ENCODE assay signal across 11 cellular contexts in genomic region chr13:41587490-41587889, GRCh38.
A peak's percentile ranks its signal among the peaks of the same experiment; 100 is the strongest.
DNase-seq lines count a peak whose midpoint lies in the region; ATAC-seq and TF ChIP-seq lines count a peak whose summit lies in the region.
"Had no signal": no experiment of that assay in that cellular context is flagged by ENCODE, and none has a peak within 500 bp of the region (broad histone marks: within the 10 kb centered on the region; RNA-seq: fewer than 3 reads in every experiment).

No MANE protein-coding gene starts in this region.

- no peaks in the 10 kb centered on the region for H3K36me3 ChIP-seq in testis (ENCODE audit: low read depth, missing control alignments)
- H3K36me3 ChIP-seq: ovary had no signal

- H3K9me3 ChIP-seq in testis = no peaks in the 10 kb centered on the region
- H3K9me3 ChIP-seq: heart left ventricle, ovary had no signal

- no peaks in the 10 kb centered on the region for H3K27me3 Mint-ChIP-seq in activated CD4-positive, alpha-beta T cell treated with anti-CD3 and anti-CD28 coated beads for 36 hours
- no peaks in the 10 kb centered on the region for H3K27me3 Mint-ChIP-seq in activated CD4-positive, alpha-beta T cell treated with anti-CD3 and anti-CD28 coated beads, Interleukin-2, amount 10 ng/mL, durations not matched to agents 7 days and 5 days
- no peaks in the 10 kb centered on the region for H3K27me3 Mint-ChIP-seq in activated naive CD8-positive, alpha-beta T cell treated with anti-CD3 and anti-CD28 coated beads, Interleukin-2, amount 50 U/mL, for 24 hours

- H3K4me3 Mint-ChIP-seq in activated CD4-positive, alpha-beta T cell treated with anti-CD3 and anti-CD28 coated beads for 36 hours = no peak overlapping the region
- no peak overlapping the region for H3K4me3 Mint-ChIP-seq in activated CD4-positive, alpha-beta T cell treated with anti-CD3 and anti-CD28 coated beads, Interleukin-2, amount 10 ng/mL, durations not matched to agents 7 days and 5 days
- H3K4me3 Mint-ChIP-seq in activated naive CD8-positive, alpha-beta T cell treated with anti-CD3 and anti-CD28 coated beads, Interleukin-2, amount 50 U/mL, for 24 hours = no peak overlapping the region
- H3K4me3 Mint-ChIP-seq: T-helper 1 cell treated with Interleukin-12 subunit alpha and Interleukin-12 subunit beta and Interleukin-4 antibody, amounts not matched to agents 30 μg/mL and 1 μg/mL, for 36 hours had no signal

- H3K36me3 Mint-ChIP-seq in activated CD4-positive, alpha-beta T cell treated with anti-CD3 and anti-CD28 coated beads for 36 hours (ENCODE audit: low read depth) = peaks cover 29% of the 10 kb centered on the region
- peaks cover 29% of the 10 kb centered on the region for H3K36me3 Mint-ChIP-seq in activated CD4-positive, alpha-beta T cell treated with anti-CD3 and anti-CD28 coated beads, Interleukin-2, amount 10 ng/mL, durations not matched to agents 7 days and 5 days (ENCODE audit: low read depth)
- peaks cover 38% of the 10 kb centered on the region for H3K36me3 Mint-ChIP-seq in activated naive CD8-positive, alpha-beta T cell treated with anti-CD3 and anti-CD28 coated beads, Interleukin-2, amount 50 U/mL, for 24 hours (ENCODE audit: low read depth)

- no peak for TF ChIP-seq POLR2A in testis (IDR thresholded peaks at IDR 0.05)

- no peaks in the 10 kb centered on the region for H3K4me1 ChIP-seq in testis
- H3K4me1 ChIP-seq: heart left ventricle had no signal

- POLR2A ChIA-PET in activated CD4-positive, alpha-beta T cell treated with anti-CD3 and anti-CD28 coated beads for 36 hours (lab: Charles Lee) = no interaction called here
- POLR2A ChIA-PET in activated CD4-positive, alpha-beta T cell treated with anti-CD3 and anti-CD28 coated beads, Interleukin-2, amount 10 ng/mL, durations not matched to agents 7 days and 5 days (lab: Charles Lee) = no interaction called here

- H3K4me1 Mint-ChIP-seq in activated CD4-positive, alpha-beta T cell treated with anti-CD3 and anti-CD28 coated beads for 36 hours = peaks cover 11% of the 10 kb centered on the region
- peaks cover 7% of the 10 kb centered on the region for H3K4me1 Mint-ChIP-seq in activated CD4-positive, alpha-beta T cell treated with anti-CD3 and anti-CD28 coated beads, Interleukin-2, amount 10 ng/mL, durations not matched to agents 7 days and 5 days
- peaks cover 15% of the 10 kb centered on the region for H3K4me1 Mint-ChIP-seq in activated naive CD8-positive, alpha-beta T cell treated with anti-CD3 and anti-CD28 coated beads, Interleukin-2, amount 50 U/mL, for 24 hours

- no peak overlapping the region for H3K27ac Mint-ChIP-seq in activated CD4-positive, alpha-beta T cell treated with anti-CD3 and anti-CD28 coated beads for 36 hours
- H3K27ac Mint-ChIP-seq in activated CD4-positive, alpha-beta T cell treated with anti-CD3 and anti-CD28 coated beads, Interleukin-2, amount 10 ng/mL, durations not matched to agents 7 days and 5 days = no peak overlapping the region
- no peak overlapping the region for H3K27ac Mint-ChIP-seq in activated naive CD8-positive, alpha-beta T cell treated with anti-CD3 and anti-CD28 coated beads, Interleukin-2, amount 50 U/mL, for 24 hours
- H3K27ac Mint-ChIP-seq: T-helper 1 cell treated with Interleukin-12 subunit alpha and Interleukin-12 subunit beta and Interleukin-4 antibody, amounts not matched to agents 30 μg/mL and 1 μg/mL, for 36 hours had no signal

- peak; percentile 18 for DNase-seq in activated CD4-positive, alpha-beta T cell treated with anti-CD3 and anti-CD28 coated beads for 36 hours
- DNase-seq in activated CD4-positive, alpha-beta T cell treated with anti-CD3 and anti-CD28 coated beads, Interleukin-2, amount 10 ng/mL, durations not matched to agents 7 days and 5 days = no peak
- DNase-seq in HT-29 (ENCODE audit: low spot score) (peak; percentile 43), putamen (ENCODE audit: low spot score) (peak; percentile 32), testis (no peak)
- peak; percentile 15 for DNase-seq in activated naive CD8-positive, alpha-beta T cell treated with anti-CD3 and anti-CD28 coated beads, Interleukin-2, amount 50 U/mL, for 24 hours
- DNase-seq: heart left ventricle, ovary had no signal

- whole genome bisulfite sequencing in testis, 2 donors = 95 to 97% methylated on average over 9 of the region's 9 CpGs

- H3K27ac ChIP-seq in testis = no peak overlapping the region
- H3K27ac ChIP-seq: heart left ventricle, ovary had no signal

- no peaks in the 10 kb centered on the region for H3K27me3 ChIP-seq in testis
- H3K27me3 ChIP-seq: heart left ventricle, ovary had no signal

- TF ChIP-seq CTCF in testis (IDR thresholded peaks at IDR 0.05) = no peak

- CTCF ChIA-PET in activated CD4-positive, alpha-beta T cell treated with anti-CD3 and anti-CD28 coated beads for 36 hours (lab: Charles Lee) = interaction anchor here (0.7 to 1.6 kb wide), 4 partner anchors 9 to 117 kb away, joined by 3 read pairs; no protein-coding TSS in a partner anchor
- CTCF ChIA-PET in activated CD4-positive, alpha-beta T cell treated with anti-CD3 and anti-CD28 coated beads, Interleukin-2, amount 10 ng/mL, durations not matched to agents 7 days and 5 days (lab: Charles Lee) = interaction anchor here (0.7 to 1.7 kb wide), 3 partner anchors 22 to 537 kb away, joined by 3 to 5 read pairs (median 3); no protein-coding TSS in a partner anchor

- H3K9me3 Mint-ChIP-seq in activated CD4-positive, alpha-beta T cell treated with anti-CD3 and anti-CD28 coated beads for 36 hours (ENCODE audit: low read depth) = no peaks in the 10 kb centered on the region
- no peaks in the 10 kb centered on the region for H3K9me3 Mint-ChIP-seq in activated CD4-positive, alpha-beta T cell treated with anti-CD3 and anti-CD28 coated beads, Interleukin-2, amount 10 ng/mL, durations not matched to agents 7 days and 5 days
- H3K9me3 Mint-ChIP-seq in activated naive CD8-positive, alpha-beta T cell treated with anti-CD3 and anti-CD28 coated beads, Interleukin-2, amount 50 U/mL, for 24 hours = no peaks in the 10 kb centered on the region
- H3K9me3 Mint-ChIP-seq: T-helper 1 cell treated with Interleukin-12 subunit alpha and Interleukin-12 subunit beta and Interleukin-4 antibody, amounts not matched to agents 30 μg/mL and 1 μg/mL, for 36 hours had no signal

- ATAC-seq in activated CD4-positive, alpha-beta T cell treated with anti-CD3 and anti-CD28 coated beads for 36 hours = peak; percentile 43
- ATAC-seq in activated naive CD8-positive, alpha-beta T cell treated with anti-CD3 and anti-CD28 coated beads, Interleukin-2, amount 50 U/mL, for 24 hours = peak; percentile 52
- no peak for ATAC-seq in HG02884 (IDR thresholded peaks at IDR 0.05; ENCODE audit: unreplicated experiment)
- no peak for ATAC-seq in HG03196 (IDR thresholded peaks at IDR 0.05; ENCODE audit: unreplicated experiment)
- ATAC-seq: heart left ventricle had no signal

- intact Hi-C loops in activated CD4-positive, alpha-beta T cell treated with anti-CD3 and anti-CD28 coated beads for 36 hours (cut with DNase I, micrococcal nuclease) = loop anchor here in 1 of 2 experiments (5.0 kb wide), 1 partner anchor 95 kb away; no protein-coding TSS in a partner anchor
- intact Hi-C loops in testis (cut with DNase I; ENCODE audit: low total_unique reads) = no loop called here

- no peak overlapping the region for H3K4me3 ChIP-seq in testis
- H3K4me3 ChIP-seq: heart left ventricle, ovary had no signal

Comparison
In these comparisons a context has a peak if more than half of its experiments do, and no peak if none do; other contexts are left out.
1. DNase-seq: peak in activated CD4-positive, alpha-beta T cell treated with anti-CD3 and anti-CD28 coated beads for 36 hours (single experiment), HT-29 (single experiment), activated naive CD8-positive, alpha-beta T cell treated with anti-CD3 and anti-CD28 coated beads, Interleukin-2, amount 50 U/mL, for 24 hours (single experiment) and putamen (single experiment); none in activated CD4-positive, alpha-beta T cell treated with anti-CD3 and anti-CD28 coated beads, Interleukin-2, amount 10 ng/mL, durations not matched to agents 7 days and 5 days (single experiment) and testis (single experiment).
2. ATAC-seq: peak in activated CD4-positive, alpha-beta T cell treated with anti-CD3 and anti-CD28 coated beads for 36 hours (single experiment) and activated naive CD8-positive, alpha-beta T cell treated with anti-CD3 and anti-CD28 coated beads, Interleukin-2, amount 50 U/mL, for 24 hours (single experiment); none in HG02884 (single experiment) and HG03196 (single experiment).